In the genomic region with DNA sequence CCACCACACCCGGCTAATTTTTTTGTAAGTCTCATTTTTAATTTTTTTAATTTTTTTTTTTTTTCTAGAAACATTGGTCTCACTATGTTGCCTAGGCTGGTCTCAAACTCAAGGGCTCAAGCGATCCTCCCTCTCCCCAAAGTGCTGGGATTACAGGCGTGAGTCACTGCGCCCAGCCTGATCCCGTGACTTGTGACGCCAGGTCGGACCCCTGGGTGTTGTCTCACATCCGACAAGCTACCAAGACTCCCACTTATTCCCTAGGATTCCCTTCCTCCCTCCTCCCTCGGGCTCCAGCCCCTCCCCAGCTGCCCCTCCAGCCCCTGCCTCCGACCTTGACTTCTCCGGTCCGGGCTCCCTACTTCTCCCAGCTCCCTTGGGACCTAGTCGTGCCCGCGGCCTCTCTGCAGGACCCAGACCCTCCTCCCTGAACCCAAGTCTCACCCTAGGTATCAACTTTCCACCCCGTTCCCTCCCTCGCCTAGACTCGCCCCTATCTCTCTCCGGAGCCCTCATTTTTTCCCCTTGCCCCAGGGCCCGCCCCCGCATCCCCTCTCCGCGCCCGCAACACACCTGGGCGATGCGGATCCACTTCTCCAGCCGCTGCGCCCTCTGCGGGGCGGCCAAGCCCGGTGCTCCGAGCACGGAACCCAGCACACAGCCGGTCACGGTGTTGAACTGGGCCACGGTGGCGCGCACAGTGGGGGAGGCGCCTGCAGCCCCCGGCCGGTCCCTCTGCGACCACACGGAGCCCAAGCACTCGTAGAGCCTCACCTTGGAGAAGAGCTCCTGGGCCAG, we compare ENCODE assay signal across 10 cellular contexts. TPM values are rescaled to one million over a fixed set of nuclear protein-coding genes. Genes with fewer than 3 reads are reported as not detected.
DNase-seq lines count a peak whose midpoint lies in the region; ATAC-seq and TF ChIP-seq lines count a peak whose summit lies in the region.
"Had no signal": no experiment of that assay in that cellular context is flagged by ENCODE, and none has a peak within 500 bp of the region (broad histone marks: within the 10 kb centered on the region; RNA-seq: fewer than 3 reads in every experiment).

No MANE protein-coding gene starts in this region.

- H3K27ac ChIP-seq in cardiac muscle cell, result no peak overlapping the region

- no peak for ATAC-seq in HG03469 (IDR thresholded peaks at IDR 0.05; ENCODE audit: unreplicated experiment)
- ATAC-seq in GM18909 (IDR thresholded peaks at IDR 0.05; ENCODE audit: poor library complexity, unreplicated experiment), result no peak
- ATAC-seq in GM21528 (IDR thresholded peaks at IDR 0.05; ENCODE audit: low FRiP score, unreplicated experiment), result no peak

- 42 to 43% methylated on average over 36 to 37 of the region's 44 CpGs for WGBS in lower leg skin, 2 donors

- peak; percentile 43 for DNase-seq in activated T-cell treated with anti-CD3 and anti-CD28 coated beads for 48 hours (ENCODE audit: low read depth)
- DNase-seq in cardiac muscle cell (ENCODE audit: low read depth in 1 of 2, low spot score in 1 of 2), result peak in 1 of 2 donors; percentile 62
- DNase-seq in stimulated activated CD4-positive, alpha-beta T cell treated with anti-CD3 and anti-CD28 coated beads, Interleukin-2, amount 100 ng/mL, for 4 hours (ENCODE audit: low read depth), result peak; percentile 51
- DNase-seq in lower leg skin (ENCODE audit: low spot score in 2 of 2), result no peak
- DNase-seq: small intestine, SW 1271 had no signal

- intact Hi-C loops in lower leg skin (cut with DNase I; ENCODE audit: low total_unique reads), result no loop called here

- H3K27me3 ChIP-seq in cardiac muscle cell, result no peaks in the 10 kb centered on the region

- no peaks in the 10 kb centered on the region for H3K9me3 ChIP-seq in cardiac muscle cell (ENCODE audit: low read depth)

- TF ChIP-seq CTCF in GM12873 (IDR thresholded peaks at IDR 0.05; ENCODE audit: insufficient read depth, low read depth, low read length, missing control alignments), result peak; percentile 9
- TF ChIP-seq CTCF in cardiac muscle cell (IDR thresholded peaks at IDR 0.05; ENCODE audit: low read depth, low read length), result peak; percentile 60
- TF ChIP-seq CTCF in lower leg skin (IDR thresholded peaks at IDR 0.05), result no peak

- peaks cover 7% of the 10 kb centered on the region for H3K4me1 ChIP-seq in cardiac muscle cell (ENCODE audit: low read depth)

- TF ChIP-seq POLR2A in lower leg skin (IDR thresholded peaks at IDR 0.05), result no peak

- no peaks in the 10 kb centered on the region for H3K36me3 ChIP-seq in cardiac muscle cell

- no peak overlapping the region for H3K4me3 ChIP-seq in cardiac muscle cell
- no peak overlapping the region for H3K4me3 ChIP-seq in lower leg skin (ENCODE audit: low read depth, poor library complexity, severe bottlenecking)

RNA-seq across cellular contexts. Expression of a gene that starts 13.1 kb away (rescaled TPM):
- total RNA-seq in cardiac muscle cell (29.2 and 52.1 TPM in 2 replicates), lower leg skin (1 to 10 TPM in 2 of 4 donors, under 1 TPM in 2; 0.17 to 6.3 (median 1.6) TPM)
- 32.2 and 38.9 TPM in 2 replicates for polyA plus RNA-seq in cardiac muscle cell

RNA-seq across cellular contexts. Expression of a gene that starts 21.9 kb away (rescaled TPM):
- total RNA-seq in cardiac muscle cell (47.1 and 53.7 TPM in 2 replicates), lower leg skin (1 to 10 TPM; 1.3 to 2.9 (median 2.5) TPM)
- 46.8 and 54.0 TPM in 2 replicates for polyA plus RNA-seq in cardiac muscle cell

RNA-seq across cellular contexts. Expression of a gene that starts 28.9 kb away (rescaled TPM):
- total RNA-seq in cardiac muscle cell, result 3.8 and 3.9 TPM in 2 replicates
- polyA plus RNA-seq in cardiac muscle cell, result 3.4 and 5.1 TPM in 2 replicates
- 1 to 10 TPM in 1 of 4 donors, under 1 TPM in 2, not detected in 1; 0.44 to 1.1 (median 0.94) TPM for total RNA-seq in lower leg skin

RNA-seq across cellular contexts. Expression of a gene that starts 29.4 kb away (rescaled TPM):
- total RNA-seq in cardiac muscle cell, result 122 and 151 TPM in 2 replicates
- polyA plus RNA-seq in cardiac muscle cell, result 135 and 162 TPM in 2 replicates
- total RNA-seq in lower leg skin, result 100 to 1,000 TPM; 121 to 189 (median 157) TPM

RNA-seq across cellular contexts. Expression of a gene that starts 31.6 kb away (rescaled TPM):
- total RNA-seq in cardiac muscle cell (2.1 and 5.4 TPM in 2 replicates), lower leg skin (1 to 10 TPM; 2.1 to 3.3 (median 2.3) TPM)
- 7.2 and 7.5 TPM in 2 replicates for polyA plus RNA-seq in cardiac muscle cell

Comparison
In these comparisons a context has a peak if more than half of its experiments do, and no peak if none do; other contexts are left out.
1. CTCF ChIP-seq: peak in GM12873 (single experiment) and cardiac muscle cell (single experiment); none in lower leg skin (0 of 3).
2. DNase-seq: peak in activated T-cell treated with anti-CD3 and anti-CD28 coated beads for 48 hours (single experiment) and stimulated activated CD4-positive, alpha-beta T cell treated with anti-CD3 and anti-CD28 coated beads, Interleukin-2, amount 100 ng/mL, for 4 hours (single experiment); none in lower leg skin (0 of 2).
3. RNA of a gene that starts 21.9 kb away (total RNA-seq): 47.1 to 53.7 TPM in cardiac muscle cell; 1.3 to 2.9 TPM in lower leg skin; every median in the first group is over 10 times any median in the second.